ENCODE assay signal across 11 cellular contexts in the genomic region with DNA sequence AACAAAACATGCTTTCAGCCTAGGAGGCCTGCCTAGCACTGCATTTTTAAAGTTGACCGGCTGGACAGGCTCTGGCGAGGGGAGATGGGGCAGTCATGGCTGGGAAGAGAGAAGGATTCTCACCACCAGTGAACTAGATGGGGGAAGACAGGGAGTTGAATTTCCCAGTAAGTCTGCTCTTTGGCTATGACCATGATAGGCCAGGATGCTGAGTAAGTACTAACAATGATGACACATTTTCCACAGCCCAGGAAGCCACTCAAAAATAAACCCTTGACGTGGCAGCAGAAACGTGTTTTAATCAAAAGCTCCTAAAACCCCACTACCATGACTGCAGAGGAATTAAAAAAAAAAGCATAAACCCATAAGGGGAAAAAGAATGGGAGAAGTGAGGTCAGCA. TPM values are rescaled to one million over a fixed set of nuclear protein-coding genes. Genes with fewer than 3 reads are reported as not detected.
DNase-seq lines count a peak whose midpoint lies in the region; ATAC-seq and TF ChIP-seq lines count a peak whose summit lies in the region.
"Had no signal": no experiment of that assay in that cellular context is flagged by ENCODE, and none has a peak within 500 bp of the region (broad histone marks: within the 10 kb centered on the region; RNA-seq: fewer than 3 reads in every experiment).

No MANE protein-coding gene starts in this region.

- H2AFZ ChIP-seq in neural progenitor cell (replicated peaks), result no peak overlapping the region

- peaks cover 64% of the 10 kb centered on the region for H3K4me1 Mint-ChIP-seq in neural progenitor cell
- peaks cover 24% of the 10 kb centered on the region for H3K4me1 Mint-ChIP-seq in Calu3 (ENCODE audit: low read depth, unreplicated experiment)

- CTCF ChIA-PET in Calu3 (lab: Charles Lee), result no interaction called here

- H3K27ac Mint-ChIP-seq in neural progenitor cell, result peak overlapping the region; percentile 97
- H3K27ac Mint-ChIP-seq in Calu3 (ENCODE audit: unreplicated experiment), result no peak overlapping the region

- H3K27ac ChIP-seq in neural progenitor cell, result peak overlapping the region; percentile 50

- peaks cover 43% of the 10 kb centered on the region for H3K79me2 ChIP-seq in neural progenitor cell (ENCODE audit: low read depth)

- peak overlapping the region; percentile 65 for H3K9ac ChIP-seq in NT2/D1 (ENCODE audit: insufficient read length, low read depth)
- no peak overlapping the region for H3K9ac ChIP-seq in neural progenitor cell

- no peak for ATAC-seq in HG03432 (IDR thresholded peaks at IDR 0.05; ENCODE audit: unreplicated experiment)
- ATAC-seq: left lobe of liver had no signal

- peak overlapping the region; percentile 66 for H3K4me2 ChIP-seq in neural progenitor cell

- peak overlapping the region; percentile 46 for H3K4me3 Mint-ChIP-seq in neural progenitor cell
- no peak overlapping the region for H3K4me3 Mint-ChIP-seq in Calu3 (ENCODE audit: low read depth, unreplicated experiment)

- H3K27me3 ChIP-seq in NT2/D1 (ENCODE audit: insufficient read depth, insufficient read length), result no peaks in the 10 kb centered on the region
- no peaks in the 10 kb centered on the region for H3K27me3 ChIP-seq in neural progenitor cell

- H4K20me1 ChIP-seq in neural progenitor cell (ENCODE audit: low read depth), result peaks cover 61% of the 10 kb centered on the region

- no peaks in the 10 kb centered on the region for H3K9me3 Mint-ChIP-seq in neural progenitor cell
- no peaks in the 10 kb centered on the region for H3K9me3 Mint-ChIP-seq in Calu3 (ENCODE audit: low read depth, unreplicated experiment)
- H3K9me3 Mint-ChIP-seq: brain had no signal

- H3K9me3 ChIP-seq in NT2/D1 (ENCODE audit: insufficient read depth, low read length) (no peaks in the 10 kb centered on the region), neural progenitor cell (ENCODE audit: low read depth) (no peaks in the 10 kb centered on the region)

- H3K4me1 ChIP-seq in NT2/D1 (ENCODE audit: insufficient read depth, insufficient read length) (peaks cover 29% of the 10 kb centered on the region), neural progenitor cell (peaks cover 32% of the 10 kb centered on the region)

- peaks cover 70% of the 10 kb centered on the region for H3K36me3 ChIP-seq in NT2/D1 (ENCODE audit: insufficient read depth, insufficient read length, low read length)
- no peaks in the 10 kb centered on the region for H3K36me3 ChIP-seq in neural progenitor cell

- peaks cover 4% of the 10 kb centered on the region for H3K27me3 Mint-ChIP-seq in neural progenitor cell (ENCODE audit: insufficient read depth, low read depth)
- no peaks in the 10 kb centered on the region for H3K27me3 Mint-ChIP-seq in Calu3 (ENCODE audit: unreplicated experiment)

- peaks cover 34% of the 10 kb centered on the region for H3K36me3 Mint-ChIP-seq in neural progenitor cell
- H3K36me3 Mint-ChIP-seq in Calu3 (ENCODE audit: insufficient read depth, unreplicated experiment), result peaks cover 58% of the 10 kb centered on the region

- BruUV-seq in Calu3 (replicated peaks; lab: Mats Ljungman, UMichigan), result no TSS peak

- intact Hi-C loops in Calu3 (cut with micrococcal nuclease; ENCODE audit: unreplicated experiment), result no loop called here

- peaks cover 20% of the 10 kb centered on the region for H3F3A ChIP-seq in neural progenitor cell (ENCODE audit: low read depth)

- DNase-seq in AG08395 (ENCODE audit: low spot score) (peak; percentile 68), NT2/D1 (ENCODE audit: low read depth, low spot score) (no peak), epithelial cell of esophagus (ENCODE audit: low read depth) (peak; percentile 21), neural progenitor cell (ENCODE audit: low spot score) (no peak), Calu3 (no peak), NCI-H1417 treated with DMSO at 0.1 percent for 48 hours (lab: John Stamatoyannopoulos, UW) (no peak), D341Med (ENCODE audit: low spot score) (no peak)
- DNase-seq: stimulated activated CD4-positive, alpha-beta T cell treated with anti-CD3 and anti-CD28 coated beads, Interleukin-4, amount 100 ng/mL, for 4 hours had no signal

- H3K4me3 ChIP-seq in NT2/D1 (ENCODE audit: insufficient read length, low read depth) (peak overlapping the region; percentile 3), epithelial cell of esophagus (ENCODE audit: low read length) (no peak overlapping the region), neural progenitor cell (no peak overlapping the region)

- TF ChIP-seq CTCF in epithelial cell of esophagus (IDR thresholded peaks at IDR 0.05; ENCODE audit: insufficient read depth, low read depth, low read length, missing control alignments) (no peak), neural progenitor cell (IDR thresholded peaks at IDR 0.05) (no peak), Calu3 (IDR thresholded peaks at IDR 0.05; ENCODE audit: unreplicated experiment) (no peak)

RNA-seq across cellular contexts. Expression of gene KCTD10, which starts 19.0 kb away (rescaled TPM):
- total RNA-seq in neural progenitor cell (ENCODE audit: low replicate concordance) (40.9 and 57.5 TPM in 2 replicates), Calu3 (2022) (56.7 and 59.0 TPM in 2 replicates)

RNA-seq across cellular contexts. Expression of gene UBE3B, which starts 19.3 kb away (rescaled TPM):
- total RNA-seq in neural progenitor cell (ENCODE audit: low replicate concordance), result 28.4 and 33.7 TPM in 2 replicates
- total RNA-seq in Calu3 (2022), result 48.6 and 59.2 TPM in 2 replicates

Comparison
In these comparisons a context has a peak if more than half of its experiments do, and no peak if none do; other contexts are left out.
1. DNase-seq: peak in AG08395 (single experiment) and epithelial cell of esophagus (single experiment); none in NT2/D1 (single experiment), neural progenitor cell (single experiment), Calu3 (single experiment), NCI-H1417 treated with DMSO at 0.1 percent for 48 hours (single experiment) and D341Med (single experiment).